ENCODE assay signal across 8 cellular contexts in the genomic region with DNA sequence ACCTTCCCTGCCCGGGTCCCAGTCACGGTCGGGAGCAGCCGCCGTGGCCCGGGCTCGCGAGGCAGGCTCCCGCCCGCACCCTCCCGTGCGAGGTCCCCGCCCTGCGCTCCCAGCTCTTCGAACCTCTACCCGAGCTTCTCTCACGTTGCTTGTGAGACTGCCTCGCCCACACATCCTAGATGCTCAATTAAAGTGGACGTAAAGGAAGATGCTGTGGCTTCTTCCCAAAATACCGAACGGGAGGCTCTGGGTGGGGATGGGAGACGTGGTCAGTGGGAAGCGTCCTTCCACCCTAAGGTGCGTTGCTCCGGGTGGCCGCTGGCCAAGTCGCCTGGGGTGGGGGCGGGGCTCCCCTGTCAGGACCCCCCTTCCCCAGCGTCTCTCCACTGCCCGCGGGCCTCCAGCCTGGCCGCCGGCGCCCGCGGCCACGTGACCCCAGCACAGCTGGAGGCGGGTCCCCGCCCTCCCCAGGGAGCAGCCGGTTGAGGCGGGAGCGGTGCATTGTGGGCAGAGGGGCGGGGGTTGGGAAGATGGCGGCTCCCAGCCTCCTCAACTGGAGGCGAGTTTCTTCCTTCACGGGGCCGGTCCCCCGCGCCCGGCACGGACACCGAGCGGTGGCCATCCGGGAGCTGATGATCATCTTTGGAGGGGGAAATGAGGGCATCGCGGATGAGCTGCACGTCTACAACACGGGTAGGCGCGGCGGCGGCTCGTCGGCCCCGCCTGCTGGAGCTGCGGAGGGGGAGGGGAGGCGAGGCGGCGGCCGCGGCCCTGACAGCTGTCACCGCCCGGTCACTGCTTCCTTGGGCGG. TPM values are rescaled to one million over a fixed set of nuclear protein-coding genes. Genes with fewer than 3 reads are reported as not detected.
DNase-seq lines count a peak whose midpoint lies in the region; ATAC-seq and TF ChIP-seq lines count a peak whose summit lies in the region.

A gene (plus strand): TSS at position 501 of the 811 bp plus-strand sequence. CDS start 30 bp downstream, at position 531.

- H2AFZ ChIP-seq in parathyroid adenoma = peak within 1 kb of the TSS; percentile 98

- H3K79me2 ChIP-seq in parathyroid adenoma = peaks cover 17% of the 10 kb centered on the region

- peaks cover 29% of the 10 kb centered on the region for H3K4me1 Mint-ChIP-seq in HFFc6 (ENCODE audit: low read depth)

- peak within 1 kb of the TSS; percentile 88 for H3K27ac Mint-ChIP-seq in HFFc6
- peak within 1 kb of the TSS; percentile 87 to 90 for H3K27ac Mint-ChIP-seq in activated naive CD4-positive, alpha-beta T cell treated with anti-CD3 and anti-CD28 coated beads, Interleukin-2, amount 50 U/mL, for 72 hours

- no peaks in the 10 kb centered on the region for H3K27me3 ChIP-seq in parathyroid adenoma (ENCODE audit: control insufficient read depth, insufficient read depth, low read length)
- no peaks in the 10 kb centered on the region for H3K27me3 ChIP-seq in tibial artery

- H3K4me2 ChIP-seq in parathyroid adenoma (ENCODE audit: low read length) = peak within 1 kb of the TSS; percentile 95

- TF ChIP-seq CTCF in HFFc6 (IDR thresholded peaks at IDR 0.05) (no peak), NB4 (IDR thresholded peaks at IDR 0.05; ENCODE audit: low read depth, low read length) (no peak), parathyroid adenoma (IDR thresholded peaks at IDR 0.05) (no peak), tibial artery (IDR thresholded peaks at IDR 0.05) (no peak)

- H3K4me1 ChIP-seq in parathyroid adenoma (peaks cover 4% of the 10 kb centered on the region), tibial artery (peaks cover 0 to 28% (median 18%) of the 10 kb centered on the region in 4 donors)

- ATAC-seq in activated naive CD4-positive, alpha-beta T cell treated with anti-CD3 and anti-CD28 coated beads, Interleukin-2, amount 50 U/mL, for 72 hours = peak; percentile 97 to 98
- peak; percentile 99 for ATAC-seq in Right ventricle myocardium inferior

- H3K9ac ChIP-seq in parathyroid adenoma = peak within 1 kb of the TSS; percentile 24

- TF ChIP-seq POLR2A in NB4 (IDR thresholded peaks at IDR 0.05; ENCODE audit: extremely low read depth, insufficient read length) = peak; percentile 39

- H3K36me3 ChIP-seq in parathyroid adenoma (ENCODE audit: control insufficient read depth, insufficient read depth, low read length) (no peaks in the 10 kb centered on the region), tibial artery (peaks cover 0 to 23% (median 8%) of the 10 kb centered on the region in 3 donors)

- H3K27me3 Mint-ChIP-seq in HFFc6 (ENCODE audit: insufficient read depth) = no peaks in the 10 kb centered on the region

- intact Hi-C loops in Right ventricle myocardium inferior (cut with DNase I) (loop anchor here (2.0 kb wide), 1 partner anchor 99 kb away; a partner anchor contains a TSS), tibial artery (cut with DNase I; ENCODE audit: low total_unique reads) (loop anchor here (10.0 kb wide), 1 partner anchor 99 kb away; a partner anchor contains a TSS)

- DNase-seq in HFFc6 (peak; percentile 79), NB4 (ENCODE audit: low read depth) (peak; percentile 94), SKM-1 (lab: John Stamatoyannopoulos, UW; ENCODE audit: unreplicated experiment) (peak; percentile 10), Right ventricle myocardium inferior (ENCODE audit: missing footprints) (peak; percentile 96), tibial artery (peak; percentile 90 to 95)
- DNase-seq in activated naive CD4-positive, alpha-beta T cell treated with anti-CD3 and anti-CD28 coated beads, Interleukin-2, amount 50 U/mL, for 72 hours (ENCODE audit: low spot score in 2 of 2) = peak; percentile 87 to 89

- H3K4me3 ChIP-seq in GM08714 (ENCODE audit: low read length) = peak within 1 kb of the TSS; percentile 82
- peak within 1 kb of the TSS; percentile 87 for H3K4me3 ChIP-seq in NB4 (ENCODE audit: low read depth, low read length)
- peak within 1 kb of the TSS; percentile 90 for H3K4me3 ChIP-seq in parathyroid adenoma (ENCODE audit: low read depth, low read length)
- peak within 1 kb of the TSS; percentile 80 to 97 for H3K4me3 ChIP-seq in tibial artery

- peak within 1 kb of the TSS; percentile 61 for H3K27ac ChIP-seq in parathyroid adenoma
- H3K27ac ChIP-seq in tibial artery = peak within 1 kb of the TSS; percentile 88 to 89

- no peaks in the 10 kb centered on the region for H3K9me3 ChIP-seq in parathyroid adenoma (ENCODE audit: control insufficient read depth, low read length)
- H3K9me3 ChIP-seq in tibial artery = no peaks in the 10 kb centered on the region

- H3K9me3 Mint-ChIP-seq in HFFc6 = no peaks in the 10 kb centered on the region
- no peaks in the 10 kb centered on the region for H3K9me3 Mint-ChIP-seq in activated naive CD4-positive, alpha-beta T cell treated with anti-CD3 and anti-CD28 coated beads, Interleukin-2, amount 50 U/mL, for 72 hours

- peaks cover 14% of the 10 kb centered on the region for H3K36me3 Mint-ChIP-seq in HFFc6 (ENCODE audit: low read depth)
- no peaks in the 10 kb centered on the region for H3K36me3 Mint-ChIP-seq in activated naive CD4-positive, alpha-beta T cell treated with anti-CD3 and anti-CD28 coated beads, Interleukin-2, amount 50 U/mL, for 72 hours

- H3K4me3 Mint-ChIP-seq in HFFc6 = peak within 1 kb of the TSS; percentile 97

RNA-seq across cellular contexts. Expression of the gene that starts here (rescaled TPM):
- 10 to 100 TPM; 19.6 to 23.8 (median 21.9) TPM for total RNA-seq in HFFc6 (2021; fragmentation: NEBNext Ultra II Directional; extraction: Animal tissue kit (Norgen Biotek cat#: 25700))
- 10 to 100 TPM in 1 of 2 donors, 1 to 10 TPM in 1; 6.9 to 16.0 TPM for total RNA-seq in activated naive CD4-positive, alpha-beta T cell treated with anti-CD3 and anti-CD28 coated beads, Interleukin-2, amount 50 U/mL, for 72 hours
- total RNA-seq in Right ventricle myocardium inferior = 9.5 TPM

Comparison
In these comparisons a context has a peak if more than half of its experiments do, and no peak if none do; other contexts are left out.
1. Peak in every context shown above with its lines: DNase-seq, ATAC-seq, H3K4me3 ChIP-seq and H3K27ac ChIP-seq.
2. DNase-seq: peak in every context shown above with its lines; median percentile 96 in Right ventricle myocardium inferior; 94 in NB4; 92 in tibial artery; 88 in activated naive CD4-positive, alpha-beta T cell treated with anti-CD3 and anti-CD28 coated beads, Interleukin-2, amount 50 U/mL, for 72 hours; 79 in HFFc6; 10 in SKM-1.